In genomic region chr17:70124723-70125122, GRCh38 we compare ENCODE assay signal across 18 cellular contexts. TPM values are rescaled to one million over a fixed set of nuclear protein-coding genes. Genes with fewer than 3 reads are reported as not detected.
DNase-seq lines count a peak whose midpoint lies in the region; ATAC-seq and TF ChIP-seq lines count a peak whose summit lies in the region.
"Had no signal": no experiment of that assay in that cellular context is flagged by ENCODE, and none has a peak within 500 bp of the region (broad histone marks: within the 10 kb centered on the region; RNA-seq: fewer than 3 reads in every experiment).

No MANE protein-coding gene starts in this region.

- peak overlapping the region; percentile 69 for H3K56ac ChIP-seq in mesendoderm (ENCODE audit: low read length)

- H3K18ac ChIP-seq in mesendoderm (ENCODE audit: low read length), result no peak overlapping the region

- H2BK5ac ChIP-seq in mesendoderm (ENCODE audit: low read length), result peak overlapping the region; percentile 49

- peaks cover 0 to 39% (median 23%) of the 10 kb centered on the region in 11 experiments; a peak in 14 of 22 replicates for H3K36me3 ChIP-seq in BLaER1 treated with 17β-estradiol and CSF1 and Interleukin-3, amounts not matched to agents 10 nM and 100 nM
- H3K36me3 ChIP-seq in Loucy (ENCODE audit: insufficient read depth, low read length) (no peaks in the 10 kb centered on the region), mesendoderm (ENCODE audit: control insufficient read depth, insufficient read depth, low read length) (no peaks in the 10 kb centered on the region), parathyroid adenoma (ENCODE audit: control insufficient read depth, insufficient read depth, low read length) (no peaks in the 10 kb centered on the region)
- H3K36me3 ChIP-seq: HAP-1 had no signal

- H3K9ac ChIP-seq in BLaER1 treated with 17β-estradiol and CSF1 and Interleukin-3, amounts not matched to agents 10 nM and 100 nM, result no peak overlapping the region
- H3K9ac ChIP-seq in Loucy (ENCODE audit: low read depth, low read length, poor library complexity, severe bottlenecking), result no peak overlapping the region
- no peak overlapping the region for H3K9ac ChIP-seq in mesendoderm (ENCODE audit: low read length)
- no peak overlapping the region for H3K9ac ChIP-seq in parathyroid adenoma

- no peak overlapping the region for H3K4ac ChIP-seq in mesendoderm (ENCODE audit: low read depth, low read length)

- H4K8ac ChIP-seq in mesendoderm (ENCODE audit: low read depth, low read length), result no peak overlapping the region

- H2BK15ac ChIP-seq in mesendoderm (replicated peaks; ENCODE audit: low read depth), result no peak overlapping the region

- DNase-seq in mesendoderm (no peak), retina (no peak), NCI-H2029 treated with DMSO at 0.1 percent for 48 hours (lab: John Stamatoyannopoulos, UW) (no peak)
- no peak for DNase-seq in activated CD4-positive, alpha-beta T cell treated with anti-CD3 and anti-CD28 coated beads, Interleukin-2, amount 50 U/mL, for 48 hours
- DNase-seq: Calu3; CD4-positive, alpha-beta T cell; COR-L47; DMS153; DND-41; GOT3; HFFc6 had no signal

- H3K4me1 ChIP-seq in BLaER1 treated with 17β-estradiol and CSF1 and Interleukin-3, amounts not matched to agents 10 nM and 100 nM, result peaks cover 56 to 66% (median 60%) of the 10 kb centered on the region in 10 experiments
- H3K4me1 ChIP-seq in Loucy (ENCODE audit: insufficient read depth, low read length, poor library complexity, severe bottlenecking), result peaks cover 16% of the 10 kb centered on the region
- peaks cover 7% of the 10 kb centered on the region for H3K4me1 ChIP-seq in mesendoderm (ENCODE audit: control insufficient read depth, low read depth, low read length)
- peaks cover 50% of the 10 kb centered on the region for H3K4me1 ChIP-seq in parathyroid adenoma
- H3K4me1 ChIP-seq: HAP-1 had no signal

- no peaks in the 10 kb centered on the region for H3K9me2 ChIP-seq in Loucy (replicated peaks; ENCODE audit: low read depth, low read length)

- ATAC-seq in HG02884 (IDR thresholded peaks at IDR 0.05; ENCODE audit: unreplicated experiment), result no peak

- H2AK5ac ChIP-seq in mesendoderm (ENCODE audit: low read length), result no peak overlapping the region

- peak overlapping the region; percentile 47 to 76 (median 65) for H3K4me2 ChIP-seq in BLaER1 treated with 17β-estradiol and CSF1 and Interleukin-3, amounts not matched to agents 10 nM and 100 nM
- H3K4me2 ChIP-seq in Loucy (ENCODE audit: low read depth, low read length, poor library complexity, severe bottlenecking) (peak overlapping the region; percentile 26), mesendoderm (ENCODE audit: low read length) (no peak overlapping the region), parathyroid adenoma (ENCODE audit: low read length) (peak overlapping the region; percentile 43)

- no CpG with 5 or more reads among the region's 3 CpGs for WGBS in mesendoderm (ENCODE audit: extremely low coverage, insufficient coverage, low lambda C conversion rate)

- no peaks in the 10 kb centered on the region for H3K79me2 ChIP-seq in Loucy (ENCODE audit: insufficient read depth, low read length)
- no peaks in the 10 kb centered on the region for H3K79me2 ChIP-seq in mesendoderm (ENCODE audit: control insufficient read depth, insufficient read depth, low read length)
- peaks cover 8% of the 10 kb centered on the region for H3K79me2 ChIP-seq in parathyroid adenoma

- H3K9me3 ChIP-seq in BLaER1 treated with 17β-estradiol and CSF1 and Interleukin-3, amounts not matched to agents 10 nM and 100 nM (replicated peaks in 1 of 11), result peaks cover 8 to 40% (median 33%) of the 10 kb centered on the region in 11 experiments
- H3K9me3 ChIP-seq in Loucy (ENCODE audit: insufficient read depth, low read depth, low read length), result no peaks in the 10 kb centered on the region
- H3K9me3 ChIP-seq in parathyroid adenoma (ENCODE audit: control insufficient read depth, low read length), result no peaks in the 10 kb centered on the region
- H3K9me3 ChIP-seq: HAP-1 had no signal

- TF ChIP-seq CTCF in Loucy (conservative IDR thresholded peaks at IDR 0.05; ENCODE audit: low read length) (no peak), parathyroid adenoma (IDR thresholded peaks at IDR 0.05) (no peak)

- H3K4me3 ChIP-seq in BLaER1 treated with 17β-estradiol and CSF1 and Interleukin-3, amounts not matched to agents 10 nM and 100 nM, result no peak overlapping the region
- H3K4me3 ChIP-seq in Loucy (ENCODE audit: low read length, poor library complexity, severe bottlenecking) (no peak overlapping the region), mesendoderm (ENCODE audit: low read length) (no peak overlapping the region), parathyroid adenoma (ENCODE audit: low read depth, low read length) (no peak overlapping the region)
- H3K4me3 ChIP-seq: HAP-1 had no signal

- H3K23ac ChIP-seq in mesendoderm (ENCODE audit: low read length), result no peak overlapping the region

- no peak overlapping the region for H4K5ac ChIP-seq in mesendoderm (ENCODE audit: low read length)

- H3K27ac ChIP-seq in BLaER1 treated with 17β-estradiol and CSF1 and Interleukin-3, amounts not matched to agents 10 nM and 100 nM, result peak overlapping the region in 3 of 11 experiments; percentile 3 to 61 (median 38); a peak in 3 of 22 replicates
- no peak overlapping the region for H3K27ac ChIP-seq in mesendoderm (ENCODE audit: low read depth, low read length)
- H3K27ac ChIP-seq in parathyroid adenoma, result peak overlapping the region; percentile 84

- no peaks in the 10 kb centered on the region for H4K20me1 ChIP-seq in BLaER1 treated with 17β-estradiol and CSF1 and Interleukin-3, amounts not matched to agents 10 nM and 100 nM
- no peaks in the 10 kb centered on the region for H4K20me1 ChIP-seq in Loucy (ENCODE audit: insufficient read depth, low read length, poor library complexity, severe bottlenecking)

- no peaks in the 10 kb centered on the region for H3K79me1 ChIP-seq in mesendoderm (ENCODE audit: low read length)

- H2AFZ ChIP-seq in Loucy (ENCODE audit: low read length) (no peak overlapping the region), parathyroid adenoma (no peak overlapping the region)

- no peak overlapping the region for H2BK120ac ChIP-seq in mesendoderm (ENCODE audit: low read depth, low read length)

- no peaks in the 10 kb centered on the region for H3K27me3 ChIP-seq in BLaER1 treated with 17β-estradiol and CSF1 and Interleukin-3, amounts not matched to agents 10 nM and 100 nM
- H3K27me3 ChIP-seq in Loucy (ENCODE audit: insufficient read depth, low read length, poor library complexity, severe bottlenecking) (no peaks in the 10 kb centered on the region), mesendoderm (ENCODE audit: insufficient read depth, low read length, poor library complexity) (no peaks in the 10 kb centered on the region), parathyroid adenoma (ENCODE audit: control insufficient read depth, insufficient read depth, low read length) (no peaks in the 10 kb centered on the region)

- no peaks in the 10 kb centered on the region for H3F3A ChIP-seq in Loucy (ENCODE audit: low read depth)

RNA-seq across cellular contexts. Expression of gene KCNJ2, which starts 44.6 kb away (rescaled TPM):
- 0.29 TPM for polyA plus RNA-seq in mesendoderm (2013, experiment 1 of 2)
- polyA plus RNA-seq in mesendoderm (2013, experiment 2 of 2), result 0.22 TPM

RNA-seq across cellular contexts. Expression of gene KCNJ16, which starts 49.7 kb away (rescaled TPM):
- polyA plus RNA-seq in mesendoderm (2013, experiment 1 of 2), result not detected
- not detected for polyA plus RNA-seq in mesendoderm (2013, experiment 2 of 2)
- polyA plus RNA-seq: BJ, CD14-positive monocyte had no signal
